Comparison of ENCODE assay signal across 8 cellular contexts in the genomic region with DNA sequence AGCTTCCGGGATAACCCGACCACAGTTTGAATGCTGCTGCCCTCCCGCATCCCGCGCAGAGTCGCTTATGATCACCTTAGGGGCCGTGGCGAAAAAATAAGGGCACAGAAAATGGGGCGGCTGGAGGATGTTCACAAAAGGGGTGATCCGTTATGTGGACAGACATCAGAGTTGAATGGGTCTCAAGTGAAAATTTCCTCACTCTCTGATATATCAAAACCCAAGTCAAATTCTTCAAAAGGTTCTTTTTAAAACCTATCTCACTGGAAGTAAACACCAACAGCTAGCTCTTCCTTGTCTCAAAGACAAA. TPM values are rescaled to one million over a fixed set of nuclear protein-coding genes. Genes with fewer than 3 reads are reported as not detected.
A peak's percentile ranks its signal among the peaks of the same experiment; 100 is the strongest.
DNase-seq lines count a peak whose midpoint lies in the region; ATAC-seq, FAIRE-seq and TF ChIP-seq lines count a peak whose summit lies in the region.

No MANE protein-coding gene starts in this region.

- no peak for TF ChIP-seq CTCF in CD8-positive, alpha-beta T cell (IDR thresholded peaks at IDR 0.05)
- TF ChIP-seq CTCF in MM.1S (IDR thresholded peaks at IDR 0.05; ENCODE audit: low read length) (no peak), H1 (IDR thresholded peaks at IDR 0.05; ENCODE audit: control extremely low read depth in 1 of 3, insufficient read depth in 1 of 3, low read depth in 1 of 3, low read length in 3 of 3) (no peak), neutrophil (IDR thresholded peaks at IDR 0.05) (no peak)

- H3K23ac ChIP-seq in H1 (ENCODE audit: insufficient read length), result no peak overlapping the region

- H3K27me3 Mint-ChIP-seq in CD8-positive, alpha-beta T cell (ENCODE audit: low read depth), result no peaks in the 10 kb centered on the region

- H3K27ac ChIP-seq in CD8-positive, alpha-beta T cell (ENCODE audit: low read depth, low read length), result peak overlapping the region; percentile 58
- H3K27ac ChIP-seq in MM.1S (ENCODE audit: low read length) (peak overlapping the region; percentile 17; the same call in 1 of the 2 replicates), H1 (ENCODE audit: low read depth, low read length) (no peak overlapping the region), neutrophil (no peak overlapping the region)

- H3K4me2 ChIP-seq in MM.1S (ENCODE audit: low read depth, low read length) (peak overlapping the region; percentile 90), H1 (ENCODE audit: insufficient read depth in 1 of 2, low read depth in 2 of 2, low read length in 2 of 2) (peak overlapping the region; percentile 64 to 82)

- no peak overlapping the region for H3K18ac ChIP-seq in H1 (ENCODE audit: extremely low read depth, low read length)

- no peak overlapping the region for H2BK12ac ChIP-seq in H1 (ENCODE audit: low read depth, low read length)

- no peaks in the 10 kb centered on the region for H3K36me3 ChIP-seq in CD8-positive, alpha-beta T cell (ENCODE audit: insufficient read depth, low read length)
- H3K36me3 ChIP-seq in MM.1S (replicated peaks; ENCODE audit: insufficient read depth, low read length) (no peaks in the 10 kb centered on the region), H1 (ENCODE audit: control insufficient read depth in 2 of 4, insufficient read depth in 4 of 4, low read length in 3 of 4) (no peaks in the 10 kb centered on the region), neutrophil (no peaks in the 10 kb centered on the region)

- ATAC-seq in CD8-positive, alpha-beta T cell, result no peak
- no peak for ATAC-seq in HG03521 (IDR thresholded peaks at IDR 0.05; ENCODE audit: unreplicated experiment)

- H4K20me1 ChIP-seq in MM.1S (ENCODE audit: insufficient read depth, low read length), result no peaks in the 10 kb centered on the region
- no peaks in the 10 kb centered on the region for H4K20me1 ChIP-seq in H1 (replicated peaks in 1 of 2; ENCODE audit: control insufficient read depth in 1 of 2, insufficient read depth in 2 of 2, low read length in 2 of 2)

- peak overlapping the region; percentile 84 for H3K4me3 Mint-ChIP-seq in CD8-positive, alpha-beta T cell

- H3K9me2 ChIP-seq in MM.1S (replicated peaks; ENCODE audit: insufficient read depth, low read length), result no peaks in the 10 kb centered on the region

- no peak overlapping the region for H3K56ac ChIP-seq in H1 (replicated peaks; ENCODE audit: insufficient read length, low read depth, low read length)

- no peak overlapping the region for H2BK15ac ChIP-seq in H1 (ENCODE audit: low read length)

- POLR2A ChIA-PET in CD8-positive, alpha-beta T cell (lab: Charles Lee), result interaction anchor here (1.2 kb wide), 1 partner anchor 10 kb away, joined by 3 read pairs; no protein-coding TSS in a partner anchor
- POLR2A ChIA-PET in H1 (lab: Charles Lee; ENCODE audit: partially characterized antibody), result no interaction called here

- H3K4ac ChIP-seq in H1 (replicated peaks; ENCODE audit: insufficient read length, low read depth, low read length), result no peak overlapping the region

- H3K9ac ChIP-seq in MM.1S (ENCODE audit: low read length) (peak overlapping the region; percentile 25; the same call in 1 of the 2 replicates), H1 (replicated peaks in 1 of 4; ENCODE audit: extremely low read depth in 1 of 4, low read depth in 3 of 4, low read length in 3 of 4) (no peak overlapping the region)

- TF ChIP-seq RAD21 in H1 (IDR thresholded peaks at IDR 0.05 in 1 of 2, conservative IDR thresholded peaks at IDR 0.05 in 1 of 2; ENCODE audit: low read depth in 2 of 2, low read length in 2 of 2), result no peak

- H2BK120ac ChIP-seq in H1 (replicated peaks; ENCODE audit: low read depth, low read length), result no peak overlapping the region

- intact Hi-C loops in CD8-positive, alpha-beta T cell (cut with DNase I, micrococcal nuclease), result loop anchor here (2.0 to 10.0 kb wide), 5 partner anchors 110 to 1685 kb away; a partner anchor contains a TSS

- peaks cover 14% of the 10 kb centered on the region for H3K4me1 ChIP-seq in CD8-positive, alpha-beta T cell (ENCODE audit: insufficient read depth, low read length)
- H3K4me1 ChIP-seq in MM.1S (ENCODE audit: low read length) (peaks cover 7% of the 10 kb centered on the region), H1 (replicated peaks in 1 of 4; ENCODE audit: control insufficient read depth in 3 of 4, insufficient read depth in 4 of 4, low read length in 3 of 4) (peaks cover 0 to 4% (median 0%) of the 10 kb centered on the region in 4 experiments; a peak in 1 of 7 replicates), neutrophil (ENCODE audit: control insufficient read depth in 1 of 2, insufficient read depth in 1 of 2, low read depth in 1 of 2, low read length in 1 of 2) (peaks cover 9 to 12% of the 10 kb centered on the region in 2 experiments)

- H2AFZ ChIP-seq in MM.1S (ENCODE audit: low read length) (peak overlapping the region; percentile 92), H1 (ENCODE audit: low read length) (peak overlapping the region; percentile 4; the same call in 1 of the 2 replicates)

- FAIRE-seq in H1 (lab: Jason Lieb, UNC), result no peak

- H2BK5ac ChIP-seq in H1 (ENCODE audit: low read depth, low read length), result no peak overlapping the region

- no peak overlapping the region for H2BK20ac ChIP-seq in H1 (ENCODE audit: low read length)

- H3K23me2 ChIP-seq in H1 (ENCODE audit: low read depth, low read length), result peaks cover 4% of the 10 kb centered on the region; the same call in 1 of the 2 replicates

- H4K5ac ChIP-seq in H1 (ENCODE audit: insufficient read length, low read depth, low read length), result no peak overlapping the region

- no peak overlapping the region for H4K8ac ChIP-seq in H1 (ENCODE audit: extremely low read depth, insufficient read depth, low read length)

- 11% methylated on average over 10 of the region's 10 CpGs; no CpG with 5 or more reads in 1 of the 2 experiments for WGBS in H1 (ENCODE audit: extremely low coverage in 1 of 2, insufficient coverage in 1 of 2, insufficient read length in 1 of 2, insufficient replicate concordance in 2 of 2, low coverage in 1 of 2, low lambda C conversion rate in 2 of 2, missing lambda C conversion rate in 1 of 2), 2 experiments

- TF ChIP-seq EP300 in H1 (IDR thresholded peaks at IDR 0.05; ENCODE audit: borderline replicate concordance in 1 of 2, low read depth in 2 of 2, low read length in 2 of 2), result no peak

- TF ChIP-seq POLR2A in H1 (IDR thresholded peaks at IDR 0.05; ENCODE audit: control extremely low read depth in 1 of 2, low read depth in 2 of 2, low read length in 2 of 2), result no peak

- no peaks in the 10 kb centered on the region for H3K36me3 Mint-ChIP-seq in CD8-positive, alpha-beta T cell

- H2AK5ac ChIP-seq in H1 (ENCODE audit: low read depth, low read length), result no peak overlapping the region

- no peaks in the 10 kb centered on the region for H3K79me1 ChIP-seq in H1 (ENCODE audit: low read depth, low read length)

- CTCF ChIA-PET in CD8-positive, alpha-beta T cell (lab: Charles Lee), result interaction anchor here (0.9 to 1.0 kb wide), 2 partner anchors 8 to 58 kb away, joined by 3 to 5 read pairs; no protein-coding TSS in a partner anchor
- CTCF ChIA-PET in H1 (lab: Charles Lee; ENCODE audit: partially characterized antibody), result interaction anchor here (1.1 to 3.5 kb wide), 2 partner anchors 9 to 118 kb away, joined by 3 to 15 read pairs; no protein-coding TSS in a partner anchor

- peak overlapping the region; percentile 76 for H3K4me3 ChIP-seq in CD8-positive, alpha-beta T cell (ENCODE audit: low read depth, low read length)
- H3K4me3 ChIP-seq in MM.1S (ENCODE audit: low read length) (peak overlapping the region; percentile 82), H1 (ENCODE audit: extremely low read depth in 1 of 4, insufficient read depth in 2 of 4, low read depth in 3 of 4, low read length in 4 of 4) (peak overlapping the region; percentile 18 to 82 (median 53); a peak in 5 of 8 replicates), neutrophil (ENCODE audit: low read depth in 1 of 2, low read length in 1 of 2) (peak overlapping the region; percentile 45 to 59)

- no peak overlapping the region for H4K91ac ChIP-seq in H1 (replicated peaks; ENCODE audit: insufficient read length, low read length)

- H3K79me2 ChIP-seq in MM.1S (ENCODE audit: low read length) (no peaks in the 10 kb centered on the region), H1 (ENCODE audit: control insufficient read depth in 1 of 2, insufficient read depth in 2 of 2, low read length in 2 of 2) (no peaks in the 10 kb centered on the region)

- H3K9me3 Mint-ChIP-seq in CD8-positive, alpha-beta T cell, result no peaks in the 10 kb centered on the region

- H3K14ac ChIP-seq in H1 (ENCODE audit: insufficient read length), result no peak overlapping the region

- no peak for DNase-seq in CD8-positive, alpha-beta T cell
- DNase-seq in MM.1S, result no peak
- no peak for DNase-seq in H1 (ENCODE audit: low read depth in 1 of 2, low spot score in 2 of 2)
- DNase-seq in D341Med (ENCODE audit: low spot score), result no peak
- no peak for DNase-seq in SW 1271 (lab: John Stamatoyannopoulos, UW)
- DNase-seq in T1000 (lab: John Stamatoyannopoulos, UW), result no peak

- H3K27ac Mint-ChIP-seq in CD8-positive, alpha-beta T cell, result peak overlapping the region; percentile 83

- H3K27me3 ChIP-seq in CD8-positive, alpha-beta T cell (ENCODE audit: insufficient read depth, low read length), result no peaks in the 10 kb centered on the region
- H3K27me3 ChIP-seq in MM.1S (replicated peaks; ENCODE audit: insufficient read depth, low read length) (no peaks in the 10 kb centered on the region), H1 (replicated peaks in 1 of 4; ENCODE audit: control insufficient read depth in 3 of 4, extremely low read depth in 1 of 4, insufficient read depth in 3 of 4, low read length in 3 of 4) (no peaks in the 10 kb centered on the region), neutrophil (peaks cover 51% of the 10 kb centered on the region)

- no peaks in the 10 kb centered on the region for H3K9me3 ChIP-seq in CD8-positive, alpha-beta T cell (ENCODE audit: low read length)
- H3K9me3 ChIP-seq in MM.1S (replicated peaks; ENCODE audit: insufficient read depth, low read length), result no peaks in the 10 kb centered on the region
- no peaks in the 10 kb centered on the region for H3K9me3 ChIP-seq in H1 (ENCODE audit: insufficient read depth in 2 of 2, low read depth in 1 of 2, low read length in 1 of 2)
- H3K9me3 ChIP-seq in neutrophil, result no peaks in the 10 kb centered on the region

- peaks cover 15% of the 10 kb centered on the region for H3K4me1 Mint-ChIP-seq in CD8-positive, alpha-beta T cell (ENCODE audit: low read depth)

- peaks cover 15% of the 10 kb centered on the region for H3F3A ChIP-seq in MM.1S (ENCODE audit: insufficient read depth, low read length)

RNA-seq across cellular contexts. Expression of a gene that starts 0.4 kb away (rescaled TPM):
- 1 to 10 TPM in 1 of 2 experiments, under 1 TPM in 1; 0.28 to 1.5 TPM for total RNA-seq in CD8-positive, alpha-beta T cell
- total RNA-seq in H1 (2021; fragmentation: NEBNext Ultra II Directional; extraction: Animal tissue kit (Norgen Biotek cat#: 25700)), result 3.1 and 4.2 TPM in 2 replicates
- 0.33 and 0.62 TPM in 2 replicates for polyA plus RNA-seq in H1 (2011; rRNA removed)
- 1.8 TPM for polyA plus RNA-seq in H1 (2011; cell fraction: cytosol; rRNA removed)
- polyA plus RNA-seq in H1 (2011; cell fraction: nucleus; rRNA removed), result 1.2 TPM
- 1.9 to 4.3 TPM (median 2.5 TPM) in 4 replicates for polyA plus RNA-seq in H1 (2012, experiment 1 of 2)
- polyA plus RNA-seq in H1 (2012, experiment 2 of 2), result not detected
- 2.3 TPM for polyA plus RNA-seq in H1 (2013, experiment 1 of 2)
- 2.0 TPM for polyA plus RNA-seq in H1 (2013, experiment 2 of 2)
- polyA minus RNA-seq in H1 (2011; rRNA and poly(A)+ RNA removed), result 1.6 TPM in 2 replicates
- 1.7 TPM for polyA minus RNA-seq in H1 (2011; cell fraction: cytosol; rRNA and poly(A)+ RNA removed)
- 6.0 TPM for polyA minus RNA-seq in H1 (2011; cell fraction: nucleus; rRNA and poly(A)+ RNA removed)

RNA-seq across cellular contexts. Expression of a gene that starts 36.9 kb away (rescaled TPM):
- not detected for total RNA-seq in CD8-positive, alpha-beta T cell
- total RNA-seq in H1 (2021; fragmentation: NEBNext Ultra II Directional; extraction: Animal tissue kit (Norgen Biotek cat#: 25700)), result not detected in 2 replicates
- not detected in 2 replicates for polyA plus RNA-seq in H1 (2011; rRNA removed)
- polyA plus RNA-seq in H1 (2011; cell fraction: cytosol; rRNA removed), result 0.30 TPM
- not detected for polyA plus RNA-seq in H1 (2011; cell fraction: nucleus; rRNA removed)
- polyA plus RNA-seq in H1 (2012, experiment 1 of 2), result not detected in 4 replicates
- polyA plus RNA-seq in H1 (2012, experiment 2 of 2), result not detected
- polyA plus RNA-seq in H1 (2013, experiment 1 of 2), result not detected
- polyA plus RNA-seq in H1 (2013, experiment 2 of 2), result not detected
- polyA minus RNA-seq in H1 (2011; rRNA and poly(A)+ RNA removed), result not detected in 2 replicates
- polyA minus RNA-seq in H1 (2011; cell fraction: cytosol; rRNA and poly(A)+ RNA removed), result not detected
- not detected for polyA minus RNA-seq in H1 (2011; cell fraction: nucleus; rRNA and poly(A)+ RNA removed)

Comparison
In these comparisons a context has a peak if more than half of its experiments do, and no peak if none do; other contexts are left out.
1. H3K27ac ChIP-seq: peak in CD8-positive, alpha-beta T cell (single experiment) and MM.1S (single experiment); none in H1 (single experiment) and neutrophil (single experiment).
2. Peak in every context shown above with its lines, with median percentiles within 50 percentile points of each other: H3K4me3 ChIP-seq.